In the genomic region with DNA sequence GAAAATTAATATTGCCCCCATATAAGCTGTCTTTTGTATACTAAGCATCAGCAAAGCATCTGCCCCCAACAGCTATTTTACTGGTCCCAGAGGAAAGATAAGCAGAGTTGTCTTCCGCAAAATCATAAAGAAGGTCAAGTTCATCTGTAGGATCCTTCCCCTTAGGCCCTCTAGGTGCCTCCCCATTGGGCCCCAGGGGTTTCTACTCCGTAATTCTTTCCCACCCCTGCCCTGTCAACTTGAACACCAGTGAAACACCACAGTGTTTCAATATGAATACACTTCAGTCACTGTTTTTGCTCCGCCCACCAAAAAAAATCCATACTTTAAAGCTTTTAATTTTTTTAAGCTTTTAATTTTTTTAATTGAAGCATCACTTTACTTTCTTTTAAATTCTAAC, we compare ENCODE assay signal across 12 cellular contexts.
A peak's percentile ranks its signal among the peaks of the same experiment; 100 is the strongest.
DNase-seq lines count a peak whose midpoint lies in the region; ATAC-seq, FAIRE-seq and TF ChIP-seq lines count a peak whose summit lies in the region.
"Had no signal": no experiment of that assay in that cellular context is flagged by ENCODE, and none has a peak within 500 bp of the region (broad histone marks: within the 10 kb centered on the region; RNA-seq: fewer than 3 reads in every experiment).

No MANE protein-coding gene starts in this region.

- no peak for FAIRE-seq in kidney (lab: Jason Lieb, UNC)
- FAIRE-seq: A549 had no signal

- H3K4me2 ChIP-seq in neural progenitor cell, result no peak overlapping the region
- H3K4me2 ChIP-seq: A549 had no signal

- H3K9me3 ChIP-seq in neural progenitor cell (ENCODE audit: low read depth), result no peaks in the 10 kb centered on the region
- no peaks in the 10 kb centered on the region for H3K9me3 ChIP-seq in kidney (ENCODE audit: control insufficient read depth in 1 of 2, low read length in 2 of 2)
- H3K9me3 ChIP-seq: A549, upper lobe of right lung had no signal

- CTCF ChIA-PET in activated CD4-positive, alpha-beta T cell treated with anti-CD3 and anti-CD28 coated beads, Interleukin-2, amount 10 ng/mL, durations not matched to agents 7 days and 5 days (lab: Charles Lee), result interaction anchor here (0.5 to 0.6 kb wide), 2 partner anchors 21 to 347 kb away, joined by 3 read pairs; no protein-coding TSS in a partner anchor

- ATAC-seq in GM21576 (IDR thresholded peaks at IDR 0.05; ENCODE audit: unreplicated experiment) (peak; percentile 79), HG03439 (IDR thresholded peaks at IDR 0.05; ENCODE audit: unreplicated experiment) (peak; percentile 78)
- ATAC-seq: A549, sciatic nerve, upper lobe of right lung had no signal

- H3K4me1 Mint-ChIP-seq in activated CD4-positive, alpha-beta T cell treated with anti-CD3 and anti-CD28 coated beads, Interleukin-2, amount 10 ng/mL, durations not matched to agents 7 days and 5 days, result peaks cover 27% of the 10 kb centered on the region
- H3K4me1 Mint-ChIP-seq in neural progenitor cell, result no peaks in the 10 kb centered on the region

- H3K27ac Mint-ChIP-seq in activated CD4-positive, alpha-beta T cell treated with anti-CD3 and anti-CD28 coated beads, Interleukin-2, amount 10 ng/mL, durations not matched to agents 7 days and 5 days, result no peak overlapping the region
- H3K27ac Mint-ChIP-seq in neural progenitor cell, result no peak overlapping the region

- no peaks in the 10 kb centered on the region for H3K27me3 ChIP-seq in neural progenitor cell
- H3K27me3 ChIP-seq: upper lobe of right lung had no signal

- POLR2A ChIA-PET in activated CD4-positive, alpha-beta T cell treated with anti-CD3 and anti-CD28 coated beads, Interleukin-2, amount 10 ng/mL, durations not matched to agents 7 days and 5 days (lab: Charles Lee), result interaction anchor here (1.0 kb wide), 1 partner anchor 50 kb away, joined by 3 read pairs; no protein-coding TSS in a partner anchor

- H3K9me3 Mint-ChIP-seq in activated CD4-positive, alpha-beta T cell treated with anti-CD3 and anti-CD28 coated beads, Interleukin-2, amount 10 ng/mL, durations not matched to agents 7 days and 5 days, result no peaks in the 10 kb centered on the region
- H3K9me3 Mint-ChIP-seq in neural progenitor cell, result no peaks in the 10 kb centered on the region

- TF ChIP-seq CTCF in neural progenitor cell (IDR thresholded peaks at IDR 0.05) (no peak), kidney (IDR thresholded peaks at IDR 0.05; ENCODE audit: borderline replicate concordance, extremely low read depth, insufficient read depth) (no peak)

- no peak overlapping the region for H3K4me3 ChIP-seq in neural progenitor cell
- H3K4me3 ChIP-seq in kidney (ENCODE audit: low read length in 2 of 2), result no peak overlapping the region
- H3K4me3 ChIP-seq: A549, upper lobe of right lung had no signal

- no peak overlapping the region for H3K9ac ChIP-seq in neural progenitor cell
- no peak overlapping the region for H3K9ac ChIP-seq in kidney (ENCODE audit: low read length in 2 of 2)

- peaks cover 18% of the 10 kb centered on the region for H3K36me3 Mint-ChIP-seq in activated CD4-positive, alpha-beta T cell treated with anti-CD3 and anti-CD28 coated beads, Interleukin-2, amount 10 ng/mL, durations not matched to agents 7 days and 5 days (ENCODE audit: low read depth)
- no peaks in the 10 kb centered on the region for H3K36me3 Mint-ChIP-seq in neural progenitor cell

- no peak overlapping the region for H2AFZ ChIP-seq in neural progenitor cell (replicated peaks)

- no peaks in the 10 kb centered on the region for H4K20me1 ChIP-seq in neural progenitor cell (ENCODE audit: low read depth)

- H3K4me3 Mint-ChIP-seq in activated CD4-positive, alpha-beta T cell treated with anti-CD3 and anti-CD28 coated beads, Interleukin-2, amount 10 ng/mL, durations not matched to agents 7 days and 5 days, result no peak overlapping the region
- no peak overlapping the region for H3K4me3 Mint-ChIP-seq in neural progenitor cell

- H3K36me3 ChIP-seq in neural progenitor cell, result no peaks in the 10 kb centered on the region
- peaks cover 0 to 4% of the 10 kb centered on the region in 2 donors for H3K36me3 ChIP-seq in kidney (ENCODE audit: control insufficient read depth in 1 of 2, insufficient read depth in 2 of 2, low read length in 2 of 2)
- H3K36me3 ChIP-seq: upper lobe of right lung had no signal

- peak; percentile 72 for DNase-seq in activated CD4-positive, alpha-beta T cell treated with anti-CD3 and anti-CD28 coated beads for 48 hours
- DNase-seq in activated CD4-positive, alpha-beta T cell treated with anti-CD3 and anti-CD28 coated beads, Interleukin-2, amount 10 ng/mL, durations not matched to agents 7 days and 5 days, result no peak
- peak; percentile 25 to 60 for DNase-seq in stimulated activated CD4-positive, alpha-beta T cell treated with anti-CD3 and anti-CD28 coated beads, Interleukin-4, amount 100 ng/mL, for 48 hours (ENCODE audit: low read depth in 2 of 2)
- no peak for DNase-seq in neural progenitor cell (ENCODE audit: low spot score)
- no peak for DNase-seq in kidney
- no peak for DNase-seq in NCI-H2196 (lab: John Stamatoyannopoulos, UW; ENCODE audit: unreplicated experiment)
- DNase-seq: Karpas-422, upper lobe of right lung had no signal

- H3F3A ChIP-seq in neural progenitor cell (ENCODE audit: low read depth), result no peaks in the 10 kb centered on the region

- intact Hi-C loops in kidney (cut with DNase I), result no loop called here

- H3K27ac ChIP-seq in neural progenitor cell (no peak overlapping the region), kidney (ENCODE audit: low read depth in 2 of 2, low read length in 2 of 2) (no peak overlapping the region)
- H3K27ac ChIP-seq: A549, upper lobe of right lung had no signal

- no peaks in the 10 kb centered on the region for H3K4me1 ChIP-seq in neural progenitor cell
- H3K4me1 ChIP-seq in kidney (ENCODE audit: control insufficient read depth in 1 of 2, insufficient read depth in 1 of 2, low read depth in 1 of 2, low read length in 2 of 2), result no peaks in the 10 kb centered on the region
- H3K4me1 ChIP-seq: A549, upper lobe of right lung had no signal

- H3K79me2 ChIP-seq in neural progenitor cell (ENCODE audit: low read depth), result no peaks in the 10 kb centered on the region

- H3K27me3 Mint-ChIP-seq in activated CD4-positive, alpha-beta T cell treated with anti-CD3 and anti-CD28 coated beads, Interleukin-2, amount 10 ng/mL, durations not matched to agents 7 days and 5 days, result no peaks in the 10 kb centered on the region
- no peaks in the 10 kb centered on the region for H3K27me3 Mint-ChIP-seq in neural progenitor cell (ENCODE audit: insufficient read depth, low read depth)

Comparison
In these comparisons a context has a peak if more than half of its experiments do, and no peak if none do; other contexts are left out.
1. DNase-seq: peak in activated CD4-positive, alpha-beta T cell treated with anti-CD3 and anti-CD28 coated beads for 48 hours (single experiment) and stimulated activated CD4-positive, alpha-beta T cell treated with anti-CD3 and anti-CD28 coated beads, Interleukin-4, amount 100 ng/mL, for 48 hours (2 of 2); none in activated CD4-positive, alpha-beta T cell treated with anti-CD3 and anti-CD28 coated beads, Interleukin-2, amount 10 ng/mL, durations not matched to agents 7 days and 5 days (single experiment), neural progenitor cell (single experiment), kidney (single experiment) and NCI-H2196 (single experiment).